ENCODE assay signal across 10 cellular contexts in the genomic region with DNA sequence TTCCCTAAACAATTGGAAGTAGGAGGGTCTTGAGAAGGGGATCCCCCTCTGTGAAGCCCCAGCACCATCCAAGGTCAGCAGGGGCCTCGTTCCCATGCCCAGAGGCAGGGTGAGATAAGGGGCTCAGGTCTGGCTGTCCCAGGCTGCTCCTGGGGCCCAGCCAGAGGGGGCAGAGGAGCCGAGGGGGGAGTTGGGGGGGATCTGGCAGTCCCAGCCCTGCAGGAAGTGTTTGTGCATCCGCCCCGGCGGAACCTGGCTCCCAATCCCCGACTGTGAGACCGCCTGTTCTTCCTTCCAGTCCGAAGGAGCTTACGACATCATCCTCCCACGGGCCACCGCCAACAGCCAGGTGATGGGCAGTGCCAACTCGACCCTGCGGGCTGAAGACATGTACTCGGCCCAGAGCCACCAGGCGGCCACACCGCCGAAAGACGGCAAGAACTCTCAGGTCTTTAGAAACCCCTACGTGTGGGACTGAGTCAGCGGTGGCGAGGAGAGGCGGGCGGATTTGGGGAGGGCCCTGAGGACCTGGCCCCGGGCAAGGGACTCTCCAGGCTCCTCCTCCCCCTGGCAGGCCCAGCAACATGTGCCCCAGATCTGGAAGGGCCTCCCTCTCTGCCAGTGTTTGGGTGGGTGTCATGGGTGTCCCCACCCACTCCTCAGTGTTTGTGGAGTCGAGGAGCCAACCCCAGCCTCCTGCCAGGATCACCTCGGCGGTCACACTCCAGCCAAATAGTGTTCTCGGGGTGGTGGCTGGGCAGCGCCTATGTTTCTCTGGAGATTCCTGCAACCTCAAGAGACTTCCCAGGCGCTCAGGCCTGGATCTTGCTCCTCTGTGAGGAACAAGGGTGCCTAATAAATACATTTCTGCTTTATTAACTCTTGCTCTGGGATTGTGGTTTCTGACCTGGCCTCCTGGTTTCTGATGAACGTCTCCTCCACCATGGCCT. TPM values are rescaled to one million over a fixed set of nuclear protein-coding genes. Genes with fewer than 3 reads are reported as not detected.
DNase-seq lines count a peak whose midpoint lies in the region; ATAC-seq and TF ChIP-seq lines count a peak whose summit lies in the region.
"Had no signal": no experiment of that assay in that cellular context is flagged by ENCODE, and none has a peak within 500 bp of the region (broad histone marks: within the 10 kb centered on the region; RNA-seq: fewer than 3 reads in every experiment).

No MANE protein-coding gene starts in this region.

- no peak overlapping the region for H2AK5ac ChIP-seq in mesendoderm (ENCODE audit: low read length)

- no peaks in the 10 kb centered on the region for H3K27me3 ChIP-seq in breast epithelium
- no peaks in the 10 kb centered on the region for H3K27me3 ChIP-seq in mesendoderm (ENCODE audit: insufficient read depth, low read length, poor library complexity)
- H3K27me3 ChIP-seq in aorta (ENCODE audit: control insufficient read depth in 1 of 2, insufficient read depth in 2 of 2, low read length in 1 of 2), result no peaks in the 10 kb centered on the region

- H3K4me3 ChIP-seq in breast epithelium (peak overlapping the region in 1 of 3 donors; percentile 39), mesendoderm (ENCODE audit: low read length) (no peak overlapping the region), aorta (ENCODE audit: low read length in 2 of 2) (no peak overlapping the region)

- no peak overlapping the region for H2BK15ac ChIP-seq in mesendoderm (replicated peaks; ENCODE audit: low read depth)

- H3K9me3 ChIP-seq in breast epithelium (no peaks in the 10 kb centered on the region), aorta (ENCODE audit: control insufficient read depth, low read length) (no peaks in the 10 kb centered on the region)

- no peaks in the 10 kb centered on the region for H3K79me1 ChIP-seq in mesendoderm (ENCODE audit: low read length)

- no peak overlapping the region for H3K9ac ChIP-seq in mesendoderm (ENCODE audit: low read length)

- H3K27ac ChIP-seq in breast epithelium, result peak overlapping the region; percentile 88 to 90
- H3K27ac ChIP-seq in mesendoderm (ENCODE audit: low read depth, low read length), result no peak overlapping the region
- H3K27ac ChIP-seq in aorta (ENCODE audit: low read depth in 1 of 2, low read length in 2 of 2), result peak overlapping the region; percentile 54 to 67

- H3K4me1 ChIP-seq in breast epithelium (peaks cover 9 to 29% of the 10 kb centered on the region in 2 donors), mesendoderm (ENCODE audit: control insufficient read depth, low read depth, low read length) (peaks cover 2% of the 10 kb centered on the region), aorta (ENCODE audit: control insufficient read depth in 1 of 2, insufficient read depth in 2 of 2, low read length in 2 of 2) (peaks cover 4 to 8% of the 10 kb centered on the region in 2 donors)

- intact Hi-C loops in breast epithelium (cut with DNase I; ENCODE audit: low total_unique reads) (no loop called here), aorta (cut with DNase I) (loop anchor here (2.0 to 10.0 kb wide), 2 partner anchors 16 to 1152 kb away; no protein-coding TSS in a partner anchor)

- H3K56ac ChIP-seq in mesendoderm (ENCODE audit: low read length), result peak overlapping the region; percentile 3

- H3K23ac ChIP-seq in mesendoderm (ENCODE audit: low read length), result no peak overlapping the region

- H3K4ac ChIP-seq in mesendoderm (ENCODE audit: low read depth, low read length), result no peak overlapping the region

- peak; percentile 75 for ATAC-seq in aorta (ENCODE audit: low FRiP score)
- ATAC-seq in GM19397 (IDR thresholded peaks at IDR 0.05; ENCODE audit: unreplicated experiment), result no peak
- no peak for ATAC-seq in HG02884 (IDR thresholded peaks at IDR 0.05; ENCODE audit: unreplicated experiment)

- no peak overlapping the region for H4K8ac ChIP-seq in mesendoderm (ENCODE audit: low read depth, low read length)

- no peak overlapping the region for H4K5ac ChIP-seq in mesendoderm (ENCODE audit: low read length)

- H3K79me2 ChIP-seq in mesendoderm (ENCODE audit: control insufficient read depth, insufficient read depth, low read length), result no peaks in the 10 kb centered on the region

- no peak overlapping the region for H3K4me2 ChIP-seq in mesendoderm (ENCODE audit: low read length)

- no CpG with 5 or more reads among the region's 31 CpGs for WGBS in mesendoderm (ENCODE audit: extremely low coverage, insufficient coverage, low lambda C conversion rate)
- 2 to 4% methylated on average over 31 of the region's 31 CpGs for WGBS in aorta, 2 donors

- no peak overlapping the region for H2BK5ac ChIP-seq in mesendoderm (ENCODE audit: low read length)

- no peak overlapping the region for H2BK120ac ChIP-seq in mesendoderm (ENCODE audit: low read depth, low read length)

- H3K18ac ChIP-seq in mesendoderm (ENCODE audit: low read length), result no peak overlapping the region

- TF ChIP-seq CTCF in breast epithelium (IDR thresholded peaks at IDR 0.05), result peak in 1 of 3 donors; percentile 48

- peak; percentile 22 for DNase-seq in stimulated activated CD4-positive, alpha-beta T cell treated with anti-CD3 and anti-CD28 coated beads, Interleukin-4, amount 100 ng/mL, for 24 hours
- DNase-seq in stimulated activated CD4-positive, alpha-beta T cell treated with anti-CD3 and anti-CD28 coated beads, Interleukin-4, amount 100 ng/mL, for 4 hours, result no peak
- peak; percentile 67 to 95 for DNase-seq in breast epithelium (ENCODE audit: low spot score in 2 of 2)
- no peak for DNase-seq in mesendoderm
- DNase-seq in aorta, result peak; percentile 90 to 93
- DNase-seq in putamen (ENCODE audit: low spot score), result no peak
- DNase-seq: Calu3, naive B cell had no signal

- H3K36me3 ChIP-seq in breast epithelium, result no peaks in the 10 kb centered on the region
- no peaks in the 10 kb centered on the region for H3K36me3 ChIP-seq in mesendoderm (ENCODE audit: control insufficient read depth, insufficient read depth, low read length)
- H3K36me3 ChIP-seq in aorta (ENCODE audit: control insufficient read depth in 1 of 2, insufficient read depth in 2 of 2, low read length in 1 of 2), result no peaks in the 10 kb centered on the region

- TF ChIP-seq POLR2A in breast epithelium (IDR thresholded peaks at IDR 0.05), result no peak

RNA-seq across cellular contexts. Expression of a gene that starts 14.9 kb away (rescaled TPM):
- 10 to 100 TPM; 24.3 to 69.2 (median 40.3) TPM for total RNA-seq in breast epithelium
- 3.7 TPM for polyA plus RNA-seq in mesendoderm (2013, experiment 1 of 2)
- polyA plus RNA-seq in mesendoderm (2013, experiment 2 of 2), result 4.0 TPM
- total RNA-seq in aorta, result 10 to 100 TPM; 43.6 to 51.7 TPM
- polyA plus RNA-seq in aorta, result 10 to 100 TPM; 31.6 to 59.4 TPM

RNA-seq across cellular contexts. Expression of a gene that starts 19.6 kb away (rescaled TPM):
- 10 to 100 TPM in 2 of 3 donors, 1 to 10 TPM in 1; 6.2 to 15.7 (median 10.2) TPM for total RNA-seq in breast epithelium
- polyA plus RNA-seq in mesendoderm (2013, experiment 1 of 2), result 0.03 TPM
- 0.03 TPM for polyA plus RNA-seq in mesendoderm (2013, experiment 2 of 2)
- 10 to 100 TPM; 10.3 to 10.4 TPM for total RNA-seq in aorta
- polyA plus RNA-seq in aorta, result 1 to 10 TPM; 2.6 to 9.1 TPM

Comparison
In these comparisons a context has a peak if more than half of its experiments do, and no peak if none do; other contexts are left out.
1. DNase-seq: peak in stimulated activated CD4-positive, alpha-beta T cell treated with anti-CD3 and anti-CD28 coated beads, Interleukin-4, amount 100 ng/mL, for 24 hours (single experiment), breast epithelium (2 of 2) and aorta (2 of 2); none in stimulated activated CD4-positive, alpha-beta T cell treated with anti-CD3 and anti-CD28 coated beads, Interleukin-4, amount 100 ng/mL, for 4 hours (0 of 2), mesendoderm (single experiment) and putamen (single experiment).